ENCODE assay signal across 19 cellular contexts in the genomic region with DNA sequence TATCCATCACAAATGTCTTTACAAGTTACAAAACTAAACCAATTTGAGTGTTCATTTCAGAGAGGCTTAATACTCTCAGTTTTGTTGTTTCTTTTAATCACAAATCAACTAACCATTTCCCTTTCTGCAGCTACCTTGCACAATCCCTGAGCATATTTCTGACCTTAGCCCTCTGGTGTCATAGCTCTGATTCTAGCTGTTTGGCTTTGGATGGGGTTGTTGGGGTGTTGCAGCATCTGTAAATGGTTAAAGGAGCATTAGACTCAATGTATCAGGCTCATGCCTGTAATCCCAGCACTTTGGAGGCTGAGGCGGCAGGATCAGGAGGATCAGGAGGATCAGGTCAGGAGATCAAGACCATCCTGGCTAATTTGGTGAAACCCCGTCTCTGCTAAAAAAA.
A peak's percentile ranks its signal among the peaks of the same experiment; 100 is the strongest.
DNase-seq lines count a peak whose midpoint lies in the region; ATAC-seq and TF ChIP-seq lines count a peak whose summit lies in the region.
"Had no signal": no experiment of that assay in that cellular context is flagged by ENCODE, and none has a peak within 500 bp of the region (broad histone marks: within the 10 kb centered on the region; RNA-seq: fewer than 3 reads in every experiment).

No MANE protein-coding gene starts in this region.

- DNase-seq in AG10803 (ENCODE audit: low read depth): peak; percentile 31
- DNase-seq in HS-5 (ENCODE audit: low read depth): peak; percentile 5
- DNase-seq in fibroblast of mammary gland (ENCODE audit: low read depth): peak; percentile 69
- DNase-seq in trophoblast cell: no peak
- no peak for DNase-seq in stimulated activated CD4-positive, alpha-beta T cell treated with anti-CD3 and anti-CD28 coated beads, Interleukin-4, amount 100 ng/mL, for 4 hours
- no peak for DNase-seq in HuH-7 (ENCODE audit: low spot score)
- DNase-seq in SJCRH30: no peak
- DNase-seq in effector memory CD8-positive, alpha-beta T cell: no peak
- DNase-seq: 8988T; Calu3; CD8-positive, alpha-beta T cell; DND-41; EL; GOT3; H7 had no signal

- no peak for TF ChIP-seq CTCF in AG10803 (conservative IDR thresholded peaks at IDR 0.05; ENCODE audit: low read length)
- TF ChIP-seq CTCF in fibroblast of mammary gland (conservative IDR thresholded peaks at IDR 0.05; ENCODE audit: control insufficient read depth, insufficient read depth, low read depth, low read length): no peak

- H3K9me3 Mint-ChIP-seq in effector memory CD8-positive, alpha-beta T cell: peaks cover 0 to 3% of the 10 kb centered on the region in 2 donors
- H3K9me3 Mint-ChIP-seq: CD8-positive, alpha-beta T cell had no signal

- H4K12ac ChIP-seq in trophoblast cell (ENCODE audit: low read depth, low read length): no peak overlapping the region

- H3K4me3 ChIP-seq in AG10803 (ENCODE audit: low read length) (no peak overlapping the region), fibroblast of mammary gland (ENCODE audit: control insufficient read depth, low read depth, low read length) (no peak overlapping the region), trophoblast cell (ENCODE audit: low read depth, low read length) (no peak overlapping the region), SJCRH30 (no peak overlapping the region)
- H3K4me3 ChIP-seq: BLaER1 treated with 17β-estradiol and CSF1 and Interleukin-3, amounts not matched to agents 10 nM and 100 nM; GM12878 had no signal

- H3K9me3 ChIP-seq in trophoblast cell (ENCODE audit: insufficient read depth, low read depth, low read length): no peaks in the 10 kb centered on the region
- no peaks in the 10 kb centered on the region for H3K9me3 ChIP-seq in SJCRH30 (replicated peaks)
- H3K9me3 ChIP-seq: BLaER1 treated with 17β-estradiol and CSF1 and Interleukin-3, amounts not matched to agents 10 nM and 100 nM had no signal

- no peaks in the 10 kb centered on the region for H3K4me1 Mint-ChIP-seq in effector memory CD8-positive, alpha-beta T cell (ENCODE audit: low read depth in 2 of 2)
- H3K4me1 Mint-ChIP-seq: B cell had no signal

- H3K27ac Mint-ChIP-seq in effector memory CD8-positive, alpha-beta T cell: no peak overlapping the region
- H3K27ac Mint-ChIP-seq: B cell; CD8-positive, alpha-beta T cell had no signal

- no peak overlapping the region for H2AK5ac ChIP-seq in trophoblast cell (ENCODE audit: low read length)

- no peak overlapping the region for H2BK120ac ChIP-seq in trophoblast cell (ENCODE audit: insufficient read depth, low read length, poor library complexity)

- no peaks in the 10 kb centered on the region for H3K36me3 ChIP-seq in trophoblast cell (ENCODE audit: control insufficient read depth in 1 of 2, insufficient read depth in 2 of 2, low read length in 2 of 2)
- no peaks in the 10 kb centered on the region for H3K36me3 ChIP-seq in SJCRH30
- H3K36me3 ChIP-seq: BLaER1 treated with 17β-estradiol and CSF1 and Interleukin-3, amounts not matched to agents 10 nM and 100 nM had no signal

- H3K79me2 ChIP-seq in trophoblast cell (ENCODE audit: control insufficient read depth, insufficient read depth, low read length, poor library complexity): no peaks in the 10 kb centered on the region

- H3K27ac ChIP-seq in trophoblast cell (ENCODE audit: low read depth, low read length) (no peak overlapping the region), SJCRH30 (no peak overlapping the region)
- H3K27ac ChIP-seq: BLaER1 treated with 17β-estradiol and CSF1 and Interleukin-3, amounts not matched to agents 10 nM and 100 nM had no signal

- H3K4me3 Mint-ChIP-seq in effector memory CD8-positive, alpha-beta T cell: no peak overlapping the region
- H3K4me3 Mint-ChIP-seq: B cell; CD8-positive, alpha-beta T cell had no signal

- ATAC-seq in effector memory CD8-positive, alpha-beta T cell (replicated peaks): no peak
- ATAC-seq: CD8-positive, alpha-beta T cell; GM12878; HepG2 had no signal

- no peak overlapping the region for H3K9ac ChIP-seq in trophoblast cell (ENCODE audit: low read length)
- H3K9ac ChIP-seq: BLaER1 treated with 17β-estradiol and CSF1 and Interleukin-3, amounts not matched to agents 10 nM and 100 nM had no signal

- H3K4ac ChIP-seq in trophoblast cell (ENCODE audit: low read depth, low read length): no peak overlapping the region

- no CpG with 5 or more reads among the region's 2 CpGs for WGBS in trophoblast cell (ENCODE audit: extremely low coverage, insufficient coverage, insufficient read length)

- H2BK5ac ChIP-seq in trophoblast cell (ENCODE audit: low read depth, low read length, poor library complexity): no peak overlapping the region

- H3K79me1 ChIP-seq in trophoblast cell (ENCODE audit: low read length): peaks cover 8% of the 10 kb centered on the region

- H3K4me2 ChIP-seq in trophoblast cell (ENCODE audit: low read length): no peak overlapping the region
- H3K4me2 ChIP-seq: BLaER1 treated with 17β-estradiol and CSF1 and Interleukin-3, amounts not matched to agents 10 nM and 100 nM had no signal

- peak overlapping the region; percentile 26 for H4K91ac ChIP-seq in trophoblast cell (ENCODE audit: low read depth, low read length)

- H3K4me1 ChIP-seq in trophoblast cell (ENCODE audit: control insufficient read depth in 1 of 2, insufficient read depth in 2 of 2, low read length in 2 of 2) (peaks cover 3 to 7% of the 10 kb centered on the region in 2 experiments), SJCRH30 (no peaks in the 10 kb centered on the region)
- H3K4me1 ChIP-seq: BLaER1 treated with 17β-estradiol and CSF1 and Interleukin-3, amounts not matched to agents 10 nM and 100 nM had no signal

- H3K14ac ChIP-seq in trophoblast cell (ENCODE audit: low read length): no peak overlapping the region

- no peaks in the 10 kb centered on the region for H3K27me3 ChIP-seq in trophoblast cell (ENCODE audit: insufficient read depth, low read length)
- H3K27me3 ChIP-seq in SJCRH30: no peaks in the 10 kb centered on the region
- H3K27me3 ChIP-seq: BLaER1 treated with 17β-estradiol and CSF1 and Interleukin-3, amounts not matched to agents 10 nM and 100 nM had no signal

- no peaks in the 10 kb centered on the region for H3K27me3 Mint-ChIP-seq in effector memory CD8-positive, alpha-beta T cell

- peak overlapping the region; percentile 32 for H2BK12ac ChIP-seq in trophoblast cell (ENCODE audit: low read length)

- no peak overlapping the region for H3K23ac ChIP-seq in trophoblast cell (ENCODE audit: low read length)

- H3K18ac ChIP-seq in trophoblast cell (ENCODE audit: low read length): no peak overlapping the region

- no peaks in the 10 kb centered on the region for H3K36me3 Mint-ChIP-seq in effector memory CD8-positive, alpha-beta T cell (ENCODE audit: insufficient read depth)
- H3K36me3 Mint-ChIP-seq: CD8-positive, alpha-beta T cell had no signal

- no peak overlapping the region for H4K8ac ChIP-seq in trophoblast cell (ENCODE audit: low read depth, low read length)

- H2AFZ ChIP-seq in trophoblast cell (ENCODE audit: insufficient read depth, low read length, poor library complexity): peak overlapping the region; percentile 23

Comparison
In these comparisons a context has a peak if more than half of its experiments do, and no peak if none do; other contexts are left out.
1. DNase-seq: peak in AG10803 (single experiment), HS-5 (single experiment) and fibroblast of mammary gland (single experiment); none in trophoblast cell (0 of 2), stimulated activated CD4-positive, alpha-beta T cell treated with anti-CD3 and anti-CD28 coated beads, Interleukin-4, amount 100 ng/mL, for 4 hours (0 of 2), HuH-7 (single experiment), SJCRH30 (0 of 2) and effector memory CD8-positive, alpha-beta T cell (0 of 3).